In genomic region chr2:218710687-218711549, GRCh38 we compare ENCODE assay signal across 8 cellular contexts. TPM values are rescaled to one million over a fixed set of nuclear protein-coding genes. Genes with fewer than 3 reads are reported as not detected.
DNase-seq lines count a peak whose midpoint lies in the region; ATAC-seq and TF ChIP-seq lines count a peak whose summit lies in the region.

TSS of gene TTLL4 (plus strand) at chr2:218710835. CDS start at chr2:218737677, 26,842 bp downstream.

- H3K4me3 ChIP-seq in parathyroid adenoma (ENCODE audit: low read depth, low read length) (peak within 1 kb of the TSS; percentile 81), tibial nerve (peak within 1 kb of the TSS; percentile 79 to 97 (median 86))

- H2AFZ ChIP-seq in parathyroid adenoma = peak within 1 kb of the TSS; percentile 94

- peak; percentile 88 to 98 for TF ChIP-seq EP300 in tibial nerve (IDR thresholded peaks at IDR 0.05)

- H3K27ac ChIP-seq in parathyroid adenoma (peak within 1 kb of the TSS; percentile 62), tibial nerve (peak within 1 kb of the TSS; percentile 79 to 100 (median 94))

- peak within 1 kb of the TSS; percentile 42 for H3K9ac ChIP-seq in parathyroid adenoma

- peak; percentile 90 to 97 (median 94) for DNase-seq in NCI-H1417 (lab: John Stamatoyannopoulos, UW)
- DNase-seq in SW 1271 (lab: John Stamatoyannopoulos, UW) = peak; percentile 78 to 90
- peak; percentile 92 for DNase-seq in activated naive CD8-positive, alpha-beta T cell treated with anti-CD3 and anti-CD28 coated beads, Interleukin-2, amount 50 U/mL, for 16 hours (ENCODE audit: low read depth, low spot score)
- DNase-seq in Right ventricle myocardium superior = peak; percentile 99
- DNase-seq in tibial nerve (ENCODE audit: low spot score in 2 of 2) = peak; percentile 97

- peak; percentile 44 to 84 for TF ChIP-seq POLR2A in tibial nerve (IDR thresholded peaks at IDR 0.05)

- H3K36me3 ChIP-seq in parathyroid adenoma (ENCODE audit: control insufficient read depth, insufficient read depth, low read length) (no peaks in the 10 kb centered on the region), tibial nerve (no peaks in the 10 kb centered on the region)

- no peaks in the 10 kb centered on the region for H3K9me3 ChIP-seq in parathyroid adenoma (ENCODE audit: control insufficient read depth, low read length)
- no peaks in the 10 kb centered on the region for H3K9me3 ChIP-seq in tibial nerve

- H3K4me1 ChIP-seq in parathyroid adenoma = no peaks in the 10 kb centered on the region
- H3K4me1 ChIP-seq in tibial nerve = peaks cover 0 to 48% (median 8%) of the 10 kb centered on the region in 4 donors

- peak within 1 kb of the TSS; percentile 70 for H3K4me2 ChIP-seq in parathyroid adenoma (ENCODE audit: low read length)

- H3K27me3 ChIP-seq in parathyroid adenoma (ENCODE audit: control insufficient read depth, insufficient read depth, low read length) = no peaks in the 10 kb centered on the region
- H3K27me3 ChIP-seq in tibial nerve = no peaks in the 10 kb centered on the region

- intact Hi-C loops in Right ventricle myocardium superior (cut with DNase I) = loop anchor here (5.0 kb wide), 1 partner anchor 141 kb away; no protein-coding TSS in a partner anchor

- peak; percentile 92 for TF ChIP-seq CTCF in GM12874 (IDR thresholded peaks at IDR 0.05; ENCODE audit: insufficient read depth, low read depth, low read length)
- TF ChIP-seq CTCF in parathyroid adenoma (IDR thresholded peaks at IDR 0.05) = peak; percentile 97
- TF ChIP-seq CTCF in tibial nerve (IDR thresholded peaks at IDR 0.05) = peak; percentile 90 to 99 (median 97)

- H3K79me2 ChIP-seq in parathyroid adenoma = peaks cover 11% of the 10 kb centered on the region

- ATAC-seq in HG02763 (IDR thresholded peaks at IDR 0.05; ENCODE audit: unreplicated experiment) = peak; percentile 96
- ATAC-seq in Right ventricle myocardium superior (ENCODE audit: poor library complexity) = peak; percentile 99

- 0% methylated on average over 47 to 50 of the region's 74 CpGs for WGBS in tibial nerve, 2 donors

RNA-seq across cellular contexts. Expression of gene TTLL4, which starts in this region (rescaled TPM):
- 5.6 TPM for total RNA-seq in Right ventricle myocardium superior
- 10 to 100 TPM; 15.3 to 49.6 (median 38.4) TPM for total RNA-seq in tibial nerve

Comparison
In these comparisons a context has a peak if more than half of its experiments do, and no peak if none do; other contexts are left out.
1. Peak in every context shown above with its lines: DNase-seq, ATAC-seq, H3K4me3 ChIP-seq and H3K27ac ChIP-seq.